ENCODE assay signal across 9 cellular contexts in the genomic region with DNA sequence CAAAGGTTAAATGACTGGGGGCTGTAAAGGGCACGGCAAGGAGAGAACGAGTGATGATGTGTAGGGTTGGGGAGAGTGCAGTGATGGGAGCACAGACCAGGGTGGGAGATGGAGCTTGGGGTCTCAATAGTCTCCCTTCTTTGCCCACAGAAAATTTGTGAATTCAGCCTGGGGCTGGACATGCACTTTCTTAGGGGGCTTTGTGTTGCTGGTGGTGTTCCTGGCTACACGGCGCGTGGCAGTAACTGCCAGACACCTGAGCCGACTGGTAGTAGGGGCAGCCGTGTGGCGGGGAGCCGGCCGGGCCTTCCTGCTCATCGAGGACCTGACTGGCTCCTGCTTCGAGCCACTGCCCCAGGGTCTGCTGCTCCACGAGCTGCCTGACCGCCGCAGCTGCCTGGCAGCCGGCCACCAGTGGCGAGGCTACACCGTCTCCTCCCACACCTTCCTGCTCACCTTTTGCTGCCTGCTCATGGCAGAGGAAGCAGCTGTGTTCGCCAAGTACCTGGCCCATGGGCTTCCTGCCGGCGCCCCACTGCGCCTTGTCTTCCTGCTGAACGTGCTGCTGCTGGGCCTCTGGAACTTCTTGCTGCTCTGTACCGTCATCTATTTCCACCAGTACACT. TPM values are rescaled to one million over a fixed set of nuclear protein-coding genes. Genes with fewer than 3 reads are reported as not detected.
DNase-seq lines count a peak whose midpoint lies in the region; ATAC-seq and TF ChIP-seq lines count a peak whose summit lies in the region.
"Had no signal": no experiment of that assay in that cellular context is flagged by ENCODE, and none has a peak within 500 bp of the region (broad histone marks: within the 10 kb centered on the region; RNA-seq: fewer than 3 reads in every experiment).

No MANE protein-coding gene starts in this region.

- no peak overlapping the region for H3K4me3 ChIP-seq in H7 (ENCODE audit: insufficient read depth, low read depth, low read length)
- H3K4me3 ChIP-seq in SJCRH30, result peak overlapping the region; percentile 94
- peak overlapping the region in 1 of 8 donors; percentile 34 for H3K4me3 ChIP-seq in spleen

- DNase-seq in H7, result peak; percentile 51
- peak; percentile 64 to 67 for DNase-seq in SJCRH30
- DNase-seq in central memory CD4-positive, alpha-beta T cell, result peak; percentile 32
- DNase-seq in spleen, result peak; percentile 83
- no peak for DNase-seq in type B pancreatic cell (ENCODE audit: extremely low spot score, unreplicated experiment)
- no peak for DNase-seq in Ammon's horn (ENCODE audit: low spot score)
- DNase-seq: NCI-H524 treated with DMSO at 0.1 percent for 48 hours had no signal

- intact Hi-C loops in spleen (cut with DNase I; ENCODE audit: low total_unique reads), result no loop called here

- no peak overlapping the region for H3K4me3 Mint-ChIP-seq in type B pancreatic cell

- TF ChIP-seq POLR2A in spleen (IDR thresholded peaks at IDR 0.05), result no peak

- H3K27me3 Mint-ChIP-seq in type B pancreatic cell, result no peaks in the 10 kb centered on the region

- no peak overlapping the region for H3K27ac Mint-ChIP-seq in type B pancreatic cell

- TF ChIP-seq CTCF in spleen (IDR thresholded peaks at IDR 0.05 in 8 of 11, conservative IDR thresholded peaks at IDR 0.05 in 3 of 11) (no peak), type B pancreatic cell (conservative IDR thresholded peaks at IDR 0.05) (no peak)

- 33 to 54% (median 45%) methylated on average over 22 to 24 of the region's 24 CpGs for WGBS in spleen, 5 donors

- H3K4me1 ChIP-seq in SJCRH30, result peaks cover 24% of the 10 kb centered on the region
- H3K4me1 ChIP-seq in spleen, result peaks cover 17 to 77% (median 48%) of the 10 kb centered on the region in 6 donors

- H3K4me1 Mint-ChIP-seq in type B pancreatic cell (ENCODE audit: unreplicated experiment), result peaks cover 14% of the 10 kb centered on the region

- ATAC-seq in HG03378 (IDR thresholded peaks at IDR 0.05; ENCODE audit: unreplicated experiment) (no peak), HG02610 (IDR thresholded peaks at IDR 0.05; ENCODE audit: unreplicated experiment) (no peak)

- no peaks in the 10 kb centered on the region for H3K36me3 ChIP-seq in H7 (replicated peaks; ENCODE audit: control insufficient read depth, insufficient read depth, low read length)
- peaks cover 12% of the 10 kb centered on the region for H3K36me3 ChIP-seq in SJCRH30
- peaks cover 0 to 7% (median under 1%) of the 10 kb centered on the region in 6 donors for H3K36me3 ChIP-seq in spleen

- H3K27ac ChIP-seq in SJCRH30 (peak overlapping the region; percentile 98), spleen (peak overlapping the region in 7 of 8 donors; percentile 72 to 92 (median 81))

- no peaks in the 10 kb centered on the region for H3K9me3 Mint-ChIP-seq in type B pancreatic cell

- H3K9me3 ChIP-seq in SJCRH30 (replicated peaks) (no peaks in the 10 kb centered on the region), spleen (no peaks in the 10 kb centered on the region)

- H3K27me3 ChIP-seq in H7 (ENCODE audit: control insufficient read depth, insufficient read depth, low read length) (peaks cover 2% of the 10 kb centered on the region; the same call in 1 of the 2 replicates), SJCRH30 (no peaks in the 10 kb centered on the region), spleen (replicated peaks in 1 of 7) (no peaks in the 10 kb centered on the region)

- peaks cover 4% of the 10 kb centered on the region for H3K36me3 Mint-ChIP-seq in type B pancreatic cell

RNA-seq across cellular contexts. Expression of a gene that starts 1.7 kb away (rescaled TPM):
- not detected in 2 replicates for total RNA-seq in H7 (2014; rRNA removed; shearing (Covaris generic))
- 137 and 161 TPM in 2 replicates for total RNA-seq in SJCRH30 (2014; rRNA removed; shearing (Covaris generic))
- 10 to 100 TPM in 2 of 7 donors, 1 to 10 TPM in 5; 3.7 to 12.9 (median 9.0) TPM for total RNA-seq in spleen
- polyA plus RNA-seq in spleen, result 1 to 10 TPM; 4.6 to 9.6 (median 8.3) TPM
- 0.26 and 0.53 TPM in 2 replicates for total RNA-seq in type B pancreatic cell (ENCODE audit: low replicate concordance)

RNA-seq across cellular contexts. Expression of a gene that starts 3.8 kb away (rescaled TPM):
- total RNA-seq in H7 (2014; rRNA removed; shearing (Covaris generic)), result 46.9 and 49.3 TPM in 2 replicates
- 118 and 120 TPM in 2 replicates for total RNA-seq in SJCRH30 (2014; rRNA removed; shearing (Covaris generic))
- total RNA-seq in spleen (100 to 1,000 TPM; 157 to 303 (median 247) TPM), type B pancreatic cell (ENCODE audit: low replicate concordance) (142 and 177 TPM in 2 replicates)
- 100 to 1,000 TPM; 349 to 441 (median 364) TPM for polyA plus RNA-seq in spleen

RNA-seq across cellular contexts. Expression of a gene that starts 9.2 kb away (rescaled TPM):
- 25.7 and 35.9 TPM in 2 replicates for total RNA-seq in H7 (2014; rRNA removed; shearing (Covaris generic))
- 45.6 and 52.7 TPM in 2 replicates for total RNA-seq in SJCRH30 (2014; rRNA removed; shearing (Covaris generic))
- 10 to 100 TPM; 17.7 to 27.3 (median 19.9) TPM for total RNA-seq in spleen
- 10 to 100 TPM; 25.4 to 50.6 (median 48.5) TPM for polyA plus RNA-seq in spleen
- total RNA-seq in type B pancreatic cell (ENCODE audit: low replicate concordance), result 16.2 and 25.9 TPM in 2 replicates

RNA-seq across cellular contexts. Expression of a gene that starts 14.2 kb away (rescaled TPM):
- 129 and 134 TPM in 2 replicates for total RNA-seq in H7 (2014; rRNA removed; shearing (Covaris generic))
- 237 and 253 TPM in 2 replicates for total RNA-seq in SJCRH30 (2014; rRNA removed; shearing (Covaris generic))
- total RNA-seq in spleen, result 100 to 1,000 TPM in 5 of 7 donors, 10 to 100 TPM in 2; 80.0 to 295 (median 189) TPM
- polyA plus RNA-seq in spleen, result 100 to 1,000 TPM; 337 to 509 (median 433) TPM
- total RNA-seq in type B pancreatic cell (ENCODE audit: low replicate concordance), result 134 and 155 TPM in 2 replicates

RNA-seq across cellular contexts. Expression of a gene that starts 15.1 kb away (rescaled TPM):
- 67.7 and 75.0 TPM in 2 replicates for total RNA-seq in H7 (2014; rRNA removed; shearing (Covaris generic))
- 43.0 and 58.8 TPM in 2 replicates for total RNA-seq in SJCRH30 (2014; rRNA removed; shearing (Covaris generic))
- 100 to 1,000 TPM in 3 of 7 donors, 10 to 100 TPM in 4; 61.9 to 113 (median 96.9) TPM for total RNA-seq in spleen
- polyA plus RNA-seq in spleen, result 100 to 1,000 TPM in 2 of 3 donors, 10 to 100 TPM in 1; 56.5 to 148 (median 122) TPM
- total RNA-seq in type B pancreatic cell (ENCODE audit: low replicate concordance), result 68.6 and 78.4 TPM in 2 replicates

Comparison
In these comparisons a context has a peak if more than half of its experiments do, and no peak if none do; other contexts are left out.
1. DNase-seq: peak in H7 (single experiment), SJCRH30 (2 of 2), central memory CD4-positive, alpha-beta T cell (single experiment) and spleen (single experiment); none in type B pancreatic cell (single experiment) and Ammon's horn (single experiment).